Comparison of ENCODE assay signal across 11 cellular contexts in genomic region chr19:34856052-34856451, GRCh38.
"Had no signal": no experiment of that assay in that cellular context is flagged by ENCODE, and none has a peak within 500 bp of the region (broad histone marks: within the 10 kb centered on the region; RNA-seq: fewer than 3 reads in every experiment).

No MANE protein-coding gene starts in this region.

- FAIRE-seq: H1, H54 had no signal

- ATAC-seq: GM23338, HCT116 had no signal

- H3K27ac Mint-ChIP-seq: GM23338, H9, HFFc6 had no signal

- H3K9ac ChIP-seq: GM23248 had no signal

- H3K36me3 ChIP-seq: HAP-1 had no signal

- H3K4me3 Mint-ChIP-seq: GM23338, H9, HFFc6 had no signal

- H3K4me1 ChIP-seq: HAP-1 had no signal

- H3K4me3 ChIP-seq: GM23248, GM23338, HAP-1 had no signal

- H2AFZ ChIP-seq: GM23248, GM23338 had no signal

- H3K27ac ChIP-seq: GM23248 had no signal

- H3K4me2 ChIP-seq: GM23338 had no signal

- H3K9me3 ChIP-seq: HAP-1 had no signal

- DNase-seq: GM23248, GOT3, H7, H9, HCEC 1CT, HFFc6 had no signal
